10 cellular contexts compared by ENCODE assay signal in genomic region chr22:24969588-24970301, GRCh38. TPM values are rescaled to one million over a fixed set of nuclear protein-coding genes. Genes with fewer than 3 reads are reported as not detected.
DNase-seq lines count a peak whose midpoint lies in the region; ATAC-seq and TF ChIP-seq lines count a peak whose summit lies in the region.
"Had no signal": no experiment of that assay in that cellular context is flagged by ENCODE, and none has a peak within 500 bp of the region (broad histone marks: within the 10 kb centered on the region; RNA-seq: fewer than 3 reads in every experiment).

No MANE protein-coding gene starts in this region.

- TF ChIP-seq CTCF in dorsolateral prefrontal cortex (IDR thresholded peaks at IDR 0.05 in 54 of 56, conservative IDR thresholded peaks at IDR 0.05 in 2 of 56; ENCODE audit: low read depth in 1 of 56, partially characterized antibody in 56 of 56) (no peak), lower lobe of right lung (IDR thresholded peaks at IDR 0.05) (no peak)

- DNase-seq in NCI-H69 (lab: John Stamatoyannopoulos, UW) = peak; percentile 17
- no peak for DNase-seq in dorsolateral prefrontal cortex
- DNase-seq in lower lobe of right lung = no peak
- peak; percentile 73 for DNase-seq in ureter (ENCODE audit: low spot score)
- DNase-seq in activated CD4-positive, CD25-positive, alpha-beta regulatory T cell treated with anti-CD3 and anti-CD28 coated beads, Interleukin-2, amount 50 U/mL, for 72 hours = no peak
- no peak for DNase-seq in activated CD4-positive, alpha-beta T cell treated with anti-CD3 and anti-CD28 coated beads, Interleukin-2, amount 10 ng/mL, durations not matched to agents 7 days and 5 days
- DNase-seq in NCI-H226 = no peak
- DNase-seq: activated naive CD4-positive, alpha-beta T cell; NCI-H1048 had no signal

- H3K4me3 Mint-ChIP-seq in activated CD4-positive, alpha-beta T cell treated with anti-CD3 and anti-CD28 coated beads, Interleukin-2, amount 10 ng/mL, durations not matched to agents 7 days and 5 days = no peak overlapping the region

- ATAC-seq in lower lobe of right lung = no peak
- ATAC-seq in HG02870 (IDR thresholded peaks at IDR 0.05; ENCODE audit: unreplicated experiment) = no peak

- POLR2A ChIA-PET in activated CD4-positive, alpha-beta T cell treated with anti-CD3 and anti-CD28 coated beads, Interleukin-2, amount 10 ng/mL, durations not matched to agents 7 days and 5 days (lab: Charles Lee) = no interaction called here

- H3K27me3 Mint-ChIP-seq in activated CD4-positive, alpha-beta T cell treated with anti-CD3 and anti-CD28 coated beads, Interleukin-2, amount 10 ng/mL, durations not matched to agents 7 days and 5 days = peaks cover 5% of the 10 kb centered on the region

- H3K9me3 Mint-ChIP-seq in activated CD4-positive, alpha-beta T cell treated with anti-CD3 and anti-CD28 coated beads, Interleukin-2, amount 10 ng/mL, durations not matched to agents 7 days and 5 days = no peaks in the 10 kb centered on the region

- H3K27me3 ChIP-seq in dorsolateral prefrontal cortex (no peaks in the 10 kb centered on the region), lower lobe of right lung (ENCODE audit: low read depth) (no peaks in the 10 kb centered on the region)

- H3K9me3 ChIP-seq in lower lobe of right lung = no peaks in the 10 kb centered on the region

- H3K36me3 Mint-ChIP-seq in activated CD4-positive, alpha-beta T cell treated with anti-CD3 and anti-CD28 coated beads, Interleukin-2, amount 10 ng/mL, durations not matched to agents 7 days and 5 days (ENCODE audit: low read depth) = no peaks in the 10 kb centered on the region

- H3K4me1 ChIP-seq in lower lobe of right lung = peaks cover 34% of the 10 kb centered on the region

- H3K4me3 ChIP-seq in dorsolateral prefrontal cortex (no peak overlapping the region), lower lobe of right lung (no peak overlapping the region)

- no peaks in the 10 kb centered on the region for H3K4me1 Mint-ChIP-seq in activated CD4-positive, alpha-beta T cell treated with anti-CD3 and anti-CD28 coated beads, Interleukin-2, amount 10 ng/mL, durations not matched to agents 7 days and 5 days

- H3K36me3 ChIP-seq in lower lobe of right lung = no peaks in the 10 kb centered on the region

- intact Hi-C loops in dorsolateral prefrontal cortex (cut with DNase I) = loop anchor here in 1 of 2 donors (5.0 kb wide), 1 partner anchor 42 kb away; no protein-coding TSS in a partner anchor
- intact Hi-C loops in lower lobe of right lung (cut with DNase I) = no loop called here

- H3K27ac ChIP-seq in dorsolateral prefrontal cortex (peak overlapping the region in 37 of 59 donors; percentile 0 to 82 (median 44)), lower lobe of right lung (peak overlapping the region; percentile 55)

- CTCF ChIA-PET in activated CD4-positive, alpha-beta T cell treated with anti-CD3 and anti-CD28 coated beads, Interleukin-2, amount 10 ng/mL, durations not matched to agents 7 days and 5 days (lab: Charles Lee) = no interaction called here

- H3K27ac Mint-ChIP-seq in activated CD4-positive, alpha-beta T cell treated with anti-CD3 and anti-CD28 coated beads, Interleukin-2, amount 10 ng/mL, durations not matched to agents 7 days and 5 days = no peak overlapping the region

RNA-seq across cellular contexts. Expression of gene KIAA1671, which starts 17.2 kb away (rescaled TPM):
- total RNA-seq in dorsolateral prefrontal cortex (10 to 100 TPM; 27.6 to 81.6 (median 55.1) TPM), lower lobe of right lung (40.7 TPM), ureter (43.7 TPM)
- 10 to 100 TPM; 25.4 to 27.0 TPM for total RNA-seq in activated CD4-positive, alpha-beta T cell treated with anti-CD3 and anti-CD28 coated beads, Interleukin-2, amount 10 ng/mL, durations not matched to agents 7 days and 5 days

RNA-seq across cellular contexts. Expression of gene LHFPL7, which starts 23.3 kb away (rescaled TPM):
- not detected for total RNA-seq in dorsolateral prefrontal cortex
- not detected for total RNA-seq in lower lobe of right lung
- total RNA-seq in ureter = not detected
- not detected for total RNA-seq in activated CD4-positive, alpha-beta T cell treated with anti-CD3 and anti-CD28 coated beads, Interleukin-2, amount 10 ng/mL, durations not matched to agents 7 days and 5 days

Comparison
In these comparisons a context has a peak if more than half of its experiments do, and no peak if none do; other contexts are left out.
1. DNase-seq: peak in NCI-H69 (single experiment) and ureter (single experiment); none in dorsolateral prefrontal cortex (0 of 10), lower lobe of right lung (single experiment), activated CD4-positive, CD25-positive, alpha-beta regulatory T cell treated with anti-CD3 and anti-CD28 coated beads, Interleukin-2, amount 50 U/mL, for 72 hours (single experiment), activated CD4-positive, alpha-beta T cell treated with anti-CD3 and anti-CD28 coated beads, Interleukin-2, amount 10 ng/mL, durations not matched to agents 7 days and 5 days (single experiment) and NCI-H226 (single experiment).